In genomic region chr1:54127594-54127993, GRCh38 we compare ENCODE assay signal across 32 cellular contexts. TPM values are rescaled to one million over a fixed set of nuclear protein-coding genes. Genes with fewer than 3 reads are reported as not detected.
"Had no signal": no experiment of that assay in that cellular context is flagged by ENCODE, and none has a peak within 500 bp of the region (broad histone marks: within the 10 kb centered on the region; RNA-seq: fewer than 3 reads in every experiment).

No MANE protein-coding gene starts in this region.

- H3K27me3 ChIP-seq: adrenal gland, MG63 had no signal

- H3K4me3 Mint-ChIP-seq: activated CD4-positive, alpha-beta T cell treated with anti-CD3 and anti-CD28 coated beads, Interleukin-2, amount 10 ng/mL, durations not matched to agents 24 days and 14 days; activated CD8-positive, alpha-beta T cell treated with anti-CD3 and anti-CD28 coated beads for 36 hours; activated naive CD4-positive, alpha-beta T cell treated with anti-CD3 and anti-CD28 coated beads for 36 hours; activated T-cell treated with anti-CD3 and anti-CD28 coated beads, Interleukin-2, amount 50 U/mL, for 4 hours; activated T-helper 1 cell treated with anti-CD3 and anti-CD28 coated beads, Interleukin-12 subunit alpha, Interleukin-12 subunit beta, Interleukin-2, Interleukin-4 antibody, amounts not matched to agents 30 ng/mL and 10 ng/mL and 1 ng/mL, durations not matched to agents 14 hours and 24 hours and 36 hours; brain; T-helper 1 cell treated with Interleukin-12 subunit alpha and Interleukin-12 subunit beta and Interleukin-4 antibody, amounts not matched to agents 30 μg/mL and 1 μg/mL, for 36 hours; T-helper 2 cell treated with Interferon-gamma antibody and Interleukin-4, amounts not matched to agents 5 μg/mL and 100 μg/mL, for 36 hours had no signal

- H3K4me1 ChIP-seq: adrenal gland, SJCRH30 had no signal

- H3K9me3 Mint-ChIP-seq: activated CD4-positive, alpha-beta T cell treated with anti-CD3 and anti-CD28 coated beads, Interleukin-2, amount 10 ng/mL, durations not matched to agents 24 days and 14 days; activated CD8-positive, alpha-beta T cell treated with anti-CD3 and anti-CD28 coated beads for 36 hours; activated naive CD4-positive, alpha-beta T cell treated with anti-CD3 and anti-CD28 coated beads for 36 hours; activated naive CD4-positive, alpha-beta T cell treated with anti-CD3 and anti-CD28 coated beads, Interleukin-2, amount 50 U/mL, for 72 hours; activated T-cell treated with anti-CD3 and anti-CD28 coated beads, Interleukin-2, amount 50 U/mL, for 4 hours; activated T-helper 1 cell treated with anti-CD3 and anti-CD28 coated beads, Interleukin-12 subunit alpha, Interleukin-12 subunit beta, Interleukin-2, Interleukin-4 antibody, amounts not matched to agents 30 ng/mL and 10 ng/mL and 1 ng/mL, durations not matched to agents 14 hours and 24 hours and 36 hours; T-helper 1 cell treated with Interleukin-12 subunit alpha and Interleukin-12 subunit beta and Interleukin-4 antibody, amounts not matched to agents 30 μg/mL and 1 μg/mL, for 36 hours; T-helper 2 cell treated with Interferon-gamma antibody and Interleukin-4, amounts not matched to agents 5 μg/mL and 100 μg/mL, for 36 hours had no signal

- H3K9me3 ChIP-seq: adrenal gland, MG63, SJCRH30, SK-N-SH had no signal

- H3K27me3 Mint-ChIP-seq: activated CD8-positive, alpha-beta T cell treated with anti-CD3 and anti-CD28 coated beads for 36 hours had no signal

- H3K9ac ChIP-seq: SK-N-SH had no signal

- H3K36me3 ChIP-seq: adrenal gland, MG63, SJCRH30 had no signal

- H3K27ac Mint-ChIP-seq: activated CD4-positive, alpha-beta T cell treated with anti-CD3 and anti-CD28 coated beads, Interleukin-2, amount 10 ng/mL, durations not matched to agents 24 days and 14 days; activated CD8-positive, alpha-beta T cell treated with anti-CD3 and anti-CD28 coated beads for 36 hours; activated naive CD4-positive, alpha-beta T cell treated with anti-CD3 and anti-CD28 coated beads for 36 hours; activated naive CD4-positive, alpha-beta T cell treated with anti-CD3 and anti-CD28 coated beads, Interleukin-2, amount 50 U/mL, for 72 hours; activated T-helper 1 cell treated with anti-CD3 and anti-CD28 coated beads, Interleukin-12 subunit alpha, Interleukin-12 subunit beta, Interleukin-2, Interleukin-4 antibody, amounts not matched to agents 30 ng/mL and 10 ng/mL and 1 ng/mL, durations not matched to agents 14 hours and 24 hours and 36 hours; brain; T-helper 1 cell treated with Interleukin-12 subunit alpha and Interleukin-12 subunit beta and Interleukin-4 antibody, amounts not matched to agents 30 μg/mL and 1 μg/mL, for 36 hours; T-helper 2 cell treated with Interferon-gamma antibody and Interleukin-4, amounts not matched to agents 5 μg/mL and 100 μg/mL, for 36 hours had no signal

- H3K36me3 Mint-ChIP-seq: activated naive CD4-positive, alpha-beta T cell treated with anti-CD3 and anti-CD28 coated beads, Interleukin-2, amount 50 U/mL, for 72 hours; brain had no signal

- DNase-seq: activated CD4-positive, alpha-beta T cell treated with anti-CD3 and anti-CD28 coated beads, Interleukin-2, amount 10 ng/mL, durations not matched to agents 24 days and 14 days; activated CD4-positive, alpha-beta T cell treated with anti-CD3 and anti-CD28 coated beads, Interleukin-2, amount 50 U/mL, for 4 hours; activated CD8-positive, alpha-beta T cell treated with anti-CD3 and anti-CD28 coated beads for 36 hours; activated gamma-delta T cell treated with Interleukin-2 at 50 U/mL for 16 hours; activated naive CD4-positive, alpha-beta T cell treated with anti-CD3 and anti-CD28 coated beads for 36 hours; activated T-cell treated with anti-CD3 and anti-CD28 coated beads, Interleukin-2, amount 50 U/mL, for 4 hours; adrenal gland; caudate nucleus; KG1; MG63; NCI-H1048; NCI-H1105 treated with DMSO at 0.1 percent for 48 hours; NCI-H1436; NCI-H1694; NCI-H1930; NCI-H2081 treated with DMSO at 0.1 percent for 48 hours; NCI-H345; NCI-H524 treated with DMSO at 0.1 percent for 48 hours; SHP77; SJCRH30; SK-N-SH had no signal

- FAIRE-seq: bronchial epithelial cell, TTC549 had no signal

- ATAC-seq: activated CD8-positive, alpha-beta T cell treated with anti-CD3 and anti-CD28 coated beads for 36 hours; activated naive CD4-positive, alpha-beta T cell treated with anti-CD3 and anti-CD28 coated beads, Interleukin-2, amount 50 U/mL, for 72 hours; activated T-cell treated with anti-CD3 and anti-CD28 coated beads, Interleukin-2, amount 50 U/mL, for 4 hours; Panc1 had no signal

- H3K4me3 ChIP-seq: adrenal gland, MG63, SJCRH30 had no signal

- H3K27ac ChIP-seq: adrenal gland, SJCRH30 had no signal

- H3K4me2 ChIP-seq: SK-N-SH had no signal

RNA-seq across cellular contexts. Expression of gene CDCP2, which starts 25.2 kb away (rescaled TPM):
- total RNA-seq: activated CD4-positive, alpha-beta T cell treated with anti-CD3 and anti-CD28 coated beads, Interleukin-2, amount 10 ng/mL, durations not matched to agents 24 days and 14 days; activated CD8-positive, alpha-beta memory T cell treated with anti-CD3 and anti-CD28 coated beads for 36 hours; activated naive CD4-positive, alpha-beta T cell treated with anti-CD3 and anti-CD28 coated beads for 36 hours; activated T-cell treated with anti-CD3 and anti-CD28 coated beads, Interleukin-2, amount 50 U/mL, for 4 hours; activated T-helper 1 cell treated with anti-CD3 and anti-CD28 coated beads, Interleukin-12 subunit alpha, Interleukin-12 subunit beta, Interleukin-2, Interleukin-4 antibody, amounts not matched to agents 30 ng/mL and 10 ng/mL and 1 ng/mL, durations not matched to agents 14 hours and 24 hours and 36 hours; bronchial epithelial cell; NCI-H460; RPMI7951; SJCRH30 had no signal
- polyA plus RNA-seq: SK-N-SH had no signal
